ENCODE assay signal across 8 cellular contexts in the genomic region with DNA sequence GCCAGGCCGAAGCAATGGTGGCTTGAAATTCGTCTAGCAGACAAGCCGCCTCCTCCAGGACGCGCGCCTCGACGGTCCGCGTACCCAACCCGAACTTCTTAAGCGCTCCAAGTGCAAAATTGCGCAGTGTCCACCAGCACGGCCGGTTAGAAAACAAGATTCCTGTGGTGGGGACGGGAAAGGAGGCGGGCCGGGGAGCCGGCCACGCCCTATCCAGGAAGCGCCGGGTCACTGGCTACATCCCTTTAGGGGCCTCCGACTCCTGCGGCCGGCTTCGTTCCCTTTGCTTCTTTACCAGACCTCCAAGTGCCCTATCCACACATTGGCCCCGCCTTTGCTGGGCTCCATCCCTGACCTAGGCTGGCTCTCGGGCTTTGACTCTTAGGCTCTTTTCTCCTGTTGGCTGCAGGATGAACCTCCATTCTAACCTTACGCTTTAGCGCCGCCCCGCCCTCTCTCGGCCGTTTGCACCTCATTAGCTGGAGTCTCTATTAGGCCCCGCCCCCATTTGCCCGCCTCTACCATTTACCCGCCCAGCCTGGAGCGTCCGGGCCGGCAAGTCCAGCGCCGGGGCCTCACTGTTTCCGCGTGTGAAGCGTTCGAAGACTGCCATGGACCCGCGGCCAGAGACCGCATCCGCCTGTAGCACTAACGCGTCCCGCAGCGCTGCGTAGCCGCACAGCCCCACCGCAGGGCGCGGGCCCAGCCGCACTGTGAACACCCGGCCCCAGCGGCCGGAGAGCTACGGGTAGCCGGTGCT. TPM values are rescaled to one million over a fixed set of nuclear protein-coding genes. Genes with fewer than 3 reads are reported as not detected.
DNase-seq lines count a peak whose midpoint lies in the region; ATAC-seq, FAIRE-seq and TF ChIP-seq lines count a peak whose summit lies in the region.
"Not testable (repeated sequence)": the region's sequence is repeated elsewhere in the genome, so short reads cannot be mapped to it uniquely, and the experiment has no call there.

No MANE protein-coding gene starts in this region.

- peak overlapping the region; percentile 42 for H2AFZ ChIP-seq in endothelial cell of umbilical vein (ENCODE audit: low read depth, low read length)

- dilution Hi-C loops in endothelial cell of umbilical vein (cut with MboI; ENCODE audit: extremely low pct_ligation_motif_present, low sequenced_read_pairs): not testable (repeated sequence)

- ATAC-seq in GM19397 (IDR thresholded peaks at IDR 0.05; ENCODE audit: unreplicated experiment) (peak; percentile 59), left lobe of liver (peak; percentile 83), gastrocnemius medialis (peak; percentile 91 to 95)

- peak overlapping the region; percentile 30 for H3K4me3 ChIP-seq in BJ (ENCODE audit: low read depth, low read length)
- peak overlapping the region; percentile 15 to 29 (median 24) for H3K4me3 ChIP-seq in endothelial cell of umbilical vein (replicated peaks in 1 of 3; ENCODE audit: insufficient read depth in 1 of 3, low read depth in 1 of 3, low read length in 3 of 3)
- H3K4me3 ChIP-seq in gastrocnemius medialis: peak overlapping the region; percentile 59 to 70 (median 60)

- H3K36me3 ChIP-seq in BJ (ENCODE audit: control insufficient read depth, insufficient read depth, low read length) (peaks cover 17% of the 10 kb centered on the region), endothelial cell of umbilical vein (ENCODE audit: control insufficient read depth in 2 of 2, extremely low read depth in 1 of 2, insufficient read depth in 2 of 2, low read length in 2 of 2) (peaks cover 9 to 23% of the 10 kb centered on the region in 2 experiments), gastrocnemius medialis (peaks cover 0 to 20% of the 10 kb centered on the region in 2 donors)

- H3K27me3 ChIP-seq in BJ (ENCODE audit: control insufficient read depth, insufficient read depth, low read length); endothelial cell of umbilical vein (ENCODE audit: control insufficient read depth in 2 of 2, insufficient read depth in 2 of 2, low read length in 2 of 2); gastrocnemius medialis: not testable (repeated sequence)

- not testable (repeated sequence) for TF ChIP-seq CTCF in BJ (IDR thresholded peaks at IDR 0.05; ENCODE audit: insufficient read depth, low read depth, low read length); RWPE1 (conservative IDR thresholded peaks at IDR 0.05; ENCODE audit: low read depth); endothelial cell of umbilical vein (IDR thresholded peaks at IDR 0.05; ENCODE audit: extremely low read depth in 1 of 2, insufficient read depth in 1 of 2, low read depth in 1 of 2, low read length in 2 of 2); gastrocnemius medialis (IDR thresholded peaks at IDR 0.05 in 4 of 5, conservative IDR thresholded peaks at IDR 0.05 in 1 of 5)

- FAIRE-seq in endothelial cell of umbilical vein (lab: Jason Lieb, UNC): peak; percentile 100

- H3K79me2 ChIP-seq in endothelial cell of umbilical vein (ENCODE audit: control insufficient read depth, insufficient read depth, low read length): peaks cover 23% of the 10 kb centered on the region

- H4K20me1 ChIP-seq in endothelial cell of umbilical vein (replicated peaks; ENCODE audit: control insufficient read depth, extremely low read depth, insufficient read depth, low read length): not testable (repeated sequence)

- H3K9me1 ChIP-seq in endothelial cell of umbilical vein (replicated peaks; ENCODE audit: control insufficient read depth, extremely low read depth, insufficient read depth, low read length): not testable (repeated sequence)

- peak; percentile 40 for TF ChIP-seq POLR2A in endothelial cell of umbilical vein (IDR thresholded peaks at IDR 0.05; ENCODE audit: low read depth, low read length)
- TF ChIP-seq POLR2A in gastrocnemius medialis (IDR thresholded peaks at IDR 0.05): not testable (repeated sequence)

- H3K9me3 ChIP-seq in endothelial cell of umbilical vein (replicated peaks; ENCODE audit: control insufficient read depth, insufficient read depth, low read length); gastrocnemius medialis: not testable (repeated sequence)

- not testable (repeated sequence) for BruUV-seq in endothelial cell of umbilical vein (replicated peaks; lab: Mats Ljungman, UMichigan)

- CTCF ChIA-PET in BJ (lab: Yijun Ruan, JAX); RWPE1 (lab: Yijun Ruan, JAX): not testable (repeated sequence)
- CTCF ChIA-PET in endothelial cell of umbilical vein (lab: Charles Lee): interaction anchor here (0.7 to 2.1 kb wide), 3 partner anchors 8 to 148 kb away, joined by 3 to 5 read pairs (median 4); partner anchors contain the start of gene EGLN2

- H3K4me2 ChIP-seq in endothelial cell of umbilical vein (ENCODE audit: insufficient read depth, low read length): peak overlapping the region; percentile 39

- POLR2A ChIA-PET in BJ (lab: Charles Lee) (interaction anchor here (0.6 kb wide), 1 partner anchor 18 kb away, joined by 3 read pairs; no protein-coding TSS in a partner anchor), endothelial cell of umbilical vein (lab: Charles Lee) (interaction anchor here (0.7 kb wide), 1 partner anchor 33 kb away, joined by 3 read pairs; the partner anchor contains the start of gene RAB4B)
- POLR2A ChIA-PET in RWPE1 (lab: Yijun Ruan, JAX; ENCODE audit: low non-redundant PET): not testable (repeated sequence)

- intact Hi-C loops in endothelial cell of umbilical vein (cut with micrococcal nuclease): not testable (repeated sequence)
- intact Hi-C loops in gastrocnemius medialis (cut with DNase I; ENCODE audit: low total_unique reads): loop anchor here (5.0 kb wide), 1 partner anchor 321 kb away; no protein-coding TSS in a partner anchor

- in situ Hi-C loops in gastrocnemius medialis (cut with MboI; ENCODE audit: low sequenced_read_pairs in 4 of 4): loop anchor here in 1 of 4 donors (10.0 kb wide), 1 partner anchor 56 kb away; the partner anchor contains the start of genes ACTMAP and SNRPA

- H3K4me1 ChIP-seq in endothelial cell of umbilical vein (ENCODE audit: control insufficient read depth, extremely low read depth, insufficient read depth, low read length): peaks cover 23% of the 10 kb centered on the region
- peaks cover 28 to 33% of the 10 kb centered on the region in 2 donors for H3K4me1 ChIP-seq in gastrocnemius medialis

- H3K27ac ChIP-seq in RWPE1 (peak overlapping the region; percentile 88), gastrocnemius medialis (peak overlapping the region; percentile 57 to 75 (median 66))
- H3K27ac ChIP-seq in endothelial cell of umbilical vein (ENCODE audit: insufficient read depth, low read depth, low read length): not testable (repeated sequence)

- not testable (repeated sequence) for H3K9ac ChIP-seq in endothelial cell of umbilical vein (replicated peaks; ENCODE audit: extremely low read depth, insufficient read depth, low read length)

- peak; percentile 44 for DNase-seq in BJ (ENCODE audit: low read depth)
- peak; percentile 97 for DNase-seq in HT-29 (ENCODE audit: low spot score)
- peak; percentile 34 for DNase-seq in RWPE1 (ENCODE audit: low spot score)
- DNase-seq in activated effector memory CD4-positive, alpha-beta T cell treated with Interleukin-2 at 50 U/mL for 16 hours: peak; percentile 49
- DNase-seq in endothelial cell of umbilical vein (ENCODE audit: low read depth, low spot score): peak; percentile 79
- not testable (repeated sequence) for DNase-seq in left lobe of liver (ENCODE audit: low spot score)
- DNase-seq in gastrocnemius medialis: peak; percentile 52 to 74

RNA-seq across cellular contexts. Expression of gene EGLN2, which starts 11.8 kb away (rescaled TPM):
- polyA plus RNA-seq in BJ (2011; rRNA removed) (39.3 and 65.5 TPM in 2 replicates), endothelial cell of umbilical vein (118 and 124 TPM in 2 replicates)
- polyA minus RNA-seq in BJ (2011; rRNA and poly(A)+ RNA removed): 40.0 and 58.2 TPM in 2 replicates
- 258 and 264 TPM in 2 replicates for total RNA-seq in HT-29 (2014; rRNA removed; shearing (Covaris generic))
- total RNA-seq in endothelial cell of umbilical vein (147 and 152 TPM in 2 replicates), left lobe of liver (42.2 TPM), gastrocnemius medialis (10 to 100 TPM; 42.7 to 56.6 (median 47.9) TPM)
- polyA plus RNA-seq in endothelial cell of umbilical vein (2011; cell fraction: cytosol; rRNA removed): 80.4 and 91.9 TPM in 2 replicates
- 123 and 143 TPM in 2 replicates for polyA plus RNA-seq in endothelial cell of umbilical vein (2011; cell fraction: nucleus; rRNA removed)
- 86.6 and 112 TPM in 2 replicates for polyA plus RNA-seq in endothelial cell of umbilical vein (2012)
- polyA minus RNA-seq in endothelial cell of umbilical vein: 78.4 and 83.3 TPM in 2 replicates
- 43.2 TPM for polyA minus RNA-seq in endothelial cell of umbilical vein (2011; cell fraction: cytosol; rRNA and poly(A)+ RNA removed)
- polyA minus RNA-seq in endothelial cell of umbilical vein (2011; cell fraction: nucleus; rRNA and poly(A)+ RNA removed): 57.4 and 84.2 TPM in 2 replicates

RNA-seq across cellular contexts. Expression of gene RAB4B, which starts 32.8 kb away (rescaled TPM):
- polyA plus RNA-seq in BJ (2011; rRNA removed): 16.5 and 25.4 TPM in 2 replicates
- 6.4 and 10.0 TPM in 2 replicates for polyA minus RNA-seq in BJ (2011; rRNA and poly(A)+ RNA removed)
- total RNA-seq in HT-29 (2014; rRNA removed; shearing (Covaris generic)): 36.0 and 51.3 TPM in 2 replicates
- 31.4 and 33.6 TPM in 2 replicates for total RNA-seq in endothelial cell of umbilical vein
- 61.0 and 65.8 TPM in 2 replicates for polyA plus RNA-seq in endothelial cell of umbilical vein
- polyA plus RNA-seq in endothelial cell of umbilical vein (2011; cell fraction: cytosol; rRNA removed): 29.4 and 45.5 TPM in 2 replicates
- polyA plus RNA-seq in endothelial cell of umbilical vein (2011; cell fraction: nucleus; rRNA removed): 49.5 and 51.2 TPM in 2 replicates
- polyA plus RNA-seq in endothelial cell of umbilical vein (2012): 17.4 and 40.2 TPM in 2 replicates
- 17.0 and 27.0 TPM in 2 replicates for polyA minus RNA-seq in endothelial cell of umbilical vein
- polyA minus RNA-seq in endothelial cell of umbilical vein (2011; cell fraction: cytosol; rRNA and poly(A)+ RNA removed): 1.5 TPM
- 6.0 and 9.6 TPM in 2 replicates for polyA minus RNA-seq in endothelial cell of umbilical vein (2011; cell fraction: nucleus; rRNA and poly(A)+ RNA removed)
- total RNA-seq in left lobe of liver: 9.0 TPM
- 10 to 100 TPM; 14.9 to 27.2 (median 19.7) TPM for total RNA-seq in gastrocnemius medialis

RNA-seq across cellular contexts. Expression of gene MIA, which starts 35.5 kb away (rescaled TPM):
- polyA plus RNA-seq in BJ (2011; rRNA removed) (not detected in 2 replicates), endothelial cell of umbilical vein (0.32 TPM in 1 of 2 replicates, not detected in the other)
- not detected in 2 replicates for polyA minus RNA-seq in BJ (2011; rRNA and poly(A)+ RNA removed)
- 15.8 TPM in 2 replicates for total RNA-seq in HT-29 (2014; rRNA removed; shearing (Covaris generic))
- total RNA-seq in endothelial cell of umbilical vein (not detected in 2 replicates), left lobe of liver (0.43 TPM), gastrocnemius medialis (not detected)
- polyA plus RNA-seq in endothelial cell of umbilical vein (2011; cell fraction: cytosol; rRNA removed): not detected in 2 replicates
- polyA plus RNA-seq in endothelial cell of umbilical vein (2011; cell fraction: nucleus; rRNA removed): 0.77 and 0.84 TPM in 2 replicates
- not detected in 2 replicates for polyA plus RNA-seq in endothelial cell of umbilical vein (2012)
- polyA minus RNA-seq in endothelial cell of umbilical vein: 2.5 TPM in 1 of 2 replicates, not detected in the other
- polyA minus RNA-seq in endothelial cell of umbilical vein (2011; cell fraction: cytosol; rRNA and poly(A)+ RNA removed): not detected
- not detected in 2 replicates for polyA minus RNA-seq in endothelial cell of umbilical vein (2011; cell fraction: nucleus; rRNA and poly(A)+ RNA removed)

RNA-seq across cellular contexts. Expression of gene CYP2A6, which starts 39.4 kb away (rescaled TPM):
- not detected in 2 replicates for polyA plus RNA-seq in BJ (2011; rRNA removed)
- polyA minus RNA-seq in BJ (2011; rRNA and poly(A)+ RNA removed): not detected in 2 replicates
- total RNA-seq in HT-29 (2014; rRNA removed; shearing (Covaris generic)): not detected in 2 replicates
- total RNA-seq in endothelial cell of umbilical vein: not detected in 2 replicates
- polyA plus RNA-seq in endothelial cell of umbilical vein: not detected in 2 replicates
- polyA plus RNA-seq in endothelial cell of umbilical vein (2011; cell fraction: cytosol; rRNA removed): not detected in 2 replicates
- not detected in 2 replicates for polyA plus RNA-seq in endothelial cell of umbilical vein (2011; cell fraction: nucleus; rRNA removed)
- polyA plus RNA-seq in endothelial cell of umbilical vein (2012): not detected in 2 replicates
- polyA minus RNA-seq in endothelial cell of umbilical vein: not detected in 2 replicates
- polyA minus RNA-seq in endothelial cell of umbilical vein (2011; cell fraction: cytosol; rRNA and poly(A)+ RNA removed): not detected
- not detected in 2 replicates for polyA minus RNA-seq in endothelial cell of umbilical vein (2011; cell fraction: nucleus; rRNA and poly(A)+ RNA removed)
- total RNA-seq in left lobe of liver: 2,152 TPM
- under 1 TPM in 2 of 4 donors, not detected in 2; 0.16 to 0.20 TPM for total RNA-seq in gastrocnemius medialis

RNA-seq across cellular contexts. Expression of gene SNRPA, which starts 59.8 kb away (rescaled TPM):
- polyA plus RNA-seq in BJ (2011; rRNA removed) (92.2 and 167 TPM in 2 replicates), endothelial cell of umbilical vein (84.6 and 109 TPM in 2 replicates)
- 90.9 and 160 TPM in 2 replicates for polyA minus RNA-seq in BJ (2011; rRNA and poly(A)+ RNA removed)
- 252 and 361 TPM in 2 replicates for total RNA-seq in HT-29 (2014; rRNA removed; shearing (Covaris generic))
- total RNA-seq in endothelial cell of umbilical vein (131 and 139 TPM in 2 replicates), left lobe of liver (23.6 TPM), gastrocnemius medialis (10 to 100 TPM; 24.3 to 35.2 (median 27.3) TPM)
- polyA plus RNA-seq in endothelial cell of umbilical vein (2011; cell fraction: cytosol; rRNA removed): 94.6 and 112 TPM in 2 replicates
- 126 and 180 TPM in 2 replicates for polyA plus RNA-seq in endothelial cell of umbilical vein (2011; cell fraction: nucleus; rRNA removed)
- polyA plus RNA-seq in endothelial cell of umbilical vein (2012): 81.0 and 91.1 TPM in 2 replicates
- 192 and 213 TPM in 2 replicates for polyA minus RNA-seq in endothelial cell of umbilical vein
- polyA minus RNA-seq in endothelial cell of umbilical vein (2011; cell fraction: cytosol; rRNA and poly(A)+ RNA removed): 179 TPM
- 73.6 and 91.5 TPM in 2 replicates for polyA minus RNA-seq in endothelial cell of umbilical vein (2011; cell fraction: nucleus; rRNA and poly(A)+ RNA removed)
